ENCODE assay signal across 20 cellular contexts in genomic region chr7:149765399-149766121, GRCh38. TPM values are rescaled to one million over a fixed set of nuclear protein-coding genes. Genes with fewer than 3 reads are reported as not detected.
A peak's percentile ranks its signal among the peaks of the same experiment; 100 is the strongest.
DNase-seq lines count a peak whose midpoint lies in the region; ATAC-seq, FAIRE-seq and TF ChIP-seq lines count a peak whose summit lies in the region.
"Had no signal": no experiment of that assay in that cellular context is flagged by ENCODE, and none has a peak within 500 bp of the region (broad histone marks: within the 10 kb centered on the region; RNA-seq: fewer than 3 reads in every experiment).

No MANE protein-coding gene starts in this region.

- H3K27ac Mint-ChIP-seq in astrocyte (ENCODE audit: unreplicated experiment) (peak overlapping the region; percentile 47), osteocyte (ENCODE audit: unreplicated experiment) (no peak overlapping the region)
- H3K27ac Mint-ChIP-seq: activated naive CD4-positive, alpha-beta T cell treated with anti-CD3 and anti-CD28 coated beads, Interleukin-2, amount 50 U/mL, for 24 hours; activated T-cell treated with anti-CD3 and anti-CD28 coated beads, Interleukin-2, amount 50 U/mL, for 24 hours had no signal

- DNase-seq in astrocyte (ENCODE audit: low read depth) (no peak), osteocyte (ENCODE audit: extremely low spot score, unreplicated experiment) (peak; percentile 84), NCI-H524 (lab: John Stamatoyannopoulos, UW) (no peak), ovary (no peak), foreskin melanocyte (no peak)
- DNase-seq: activated T-cell treated with anti-CD3 and anti-CD28 coated beads, Interleukin-2, amount 50 U/mL, for 24 hours; dermis blood vessel endothelial cell; DND-41; erythroblast; kidney; NCI-H1417; transverse colon had no signal

- WGBS in ovary, 3 donors: 56 to 81% (median 59%) methylated on average over 76 of the region's 76 CpGs

- H3K9me3 Mint-ChIP-seq in astrocyte (ENCODE audit: unreplicated experiment) (peaks cover 21% of the 10 kb centered on the region), osteocyte (ENCODE audit: unreplicated experiment) (no peaks in the 10 kb centered on the region)
- H3K9me3 Mint-ChIP-seq: activated naive CD4-positive, alpha-beta T cell treated with anti-CD3 and anti-CD28 coated beads, Interleukin-2, amount 50 U/mL, for 24 hours; activated T-cell treated with anti-CD3 and anti-CD28 coated beads, Interleukin-2, amount 50 U/mL, for 24 hours had no signal

- FAIRE-seq in astrocyte (lab: Jason Lieb, UNC): no peak
- FAIRE-seq: kidney, TTC549 had no signal

- no peaks in the 10 kb centered on the region for H4K20me1 ChIP-seq in astrocyte (ENCODE audit: insufficient read depth, low read length)

- no peaks in the 10 kb centered on the region for H3K79me2 ChIP-seq in astrocyte (ENCODE audit: insufficient read depth, low read length)
- H3K79me2 ChIP-seq: parathyroid adenoma had no signal

- H3K9ac ChIP-seq in ES-I3 (ENCODE audit: low read depth, low read length) (peak overlapping the region; percentile 34; the same call in 1 of the 2 replicates), astrocyte (ENCODE audit: low read length) (no peak overlapping the region), iPS-18a (ENCODE audit: low read length) (no peak overlapping the region)
- H3K9ac ChIP-seq: parathyroid adenoma had no signal

- peak overlapping the region; percentile 19 for H3K4me2 ChIP-seq in astrocyte (ENCODE audit: low read length)

- H3K27me3 Mint-ChIP-seq in astrocyte (ENCODE audit: low read depth, unreplicated experiment) (peaks cover 84% of the 10 kb centered on the region), osteocyte (ENCODE audit: unreplicated experiment) (peaks cover 61% of the 10 kb centered on the region)
- H3K27me3 Mint-ChIP-seq: activated naive CD4-positive, alpha-beta T cell treated with anti-CD3 and anti-CD28 coated beads, Interleukin-2, amount 50 U/mL, for 24 hours; activated T-cell treated with anti-CD3 and anti-CD28 coated beads, Interleukin-2, amount 50 U/mL, for 24 hours had no signal

- no peaks in the 10 kb centered on the region for H3K9me3 ChIP-seq in ES-I3 (ENCODE audit: control insufficient read depth, insufficient read depth, low read length)
- H3K9me3 ChIP-seq in astrocyte (ENCODE audit: insufficient read depth, low read depth, low read length): no peaks in the 10 kb centered on the region
- H3K9me3 ChIP-seq in iPS-18a (ENCODE audit: control insufficient read depth, low read depth, low read length): no peaks in the 10 kb centered on the region
- H3K9me3 ChIP-seq in ovary: peaks cover 0 to 4% of the 10 kb centered on the region in 2 donors
- H3K9me3 ChIP-seq: body of pancreas, transverse colon had no signal

- TF ChIP-seq CTCF in astrocyte (IDR thresholded peaks at IDR 0.05; ENCODE audit: insufficient read depth, low read depth, low read length): no peak
- TF ChIP-seq CTCF in osteocyte (IDR thresholded peaks at IDR 0.05): no peak
- TF ChIP-seq CTCF in ovary (IDR thresholded peaks at IDR 0.05): no peak

- ATAC-seq in HG02970 (IDR thresholded peaks at IDR 0.05; ENCODE audit: low FRiP score, unreplicated experiment): no peak
- ATAC-seq: body of pancreas, Panc1 had no signal

- H3K4me1 ChIP-seq in ES-I3 (ENCODE audit: insufficient read depth, low read length): no peaks in the 10 kb centered on the region; the same call in 1 of the 2 replicates
- no peaks in the 10 kb centered on the region for H3K4me1 ChIP-seq in astrocyte (ENCODE audit: insufficient read depth, low read length)
- H3K4me1 ChIP-seq in iPS-18a (ENCODE audit: control insufficient read depth, low read depth, low read length): peaks cover 9% of the 10 kb centered on the region
- H3K4me1 ChIP-seq in ovary (ENCODE audit: insufficient read depth): no peaks in the 10 kb centered on the region
- H3K4me1 ChIP-seq: parathyroid adenoma, transverse colon had no signal

- H3K4me3 ChIP-seq in astrocyte (ENCODE audit: insufficient read depth, low read depth, low read length) (no peak overlapping the region), iPS-18a (ENCODE audit: low read length) (peak overlapping the region; percentile 46), ovary (no peak overlapping the region)
- H3K4me3 ChIP-seq: body of pancreas, transverse colon had no signal

- intact Hi-C loops in ovary (cut with DNase I): no loop called here

- TF ChIP-seq POLR2A in ovary (IDR thresholded peaks at IDR 0.05): no peak

- H3K36me3 ChIP-seq in ES-I3 (ENCODE audit: insufficient read depth, low read length): no peaks in the 10 kb centered on the region
- no peaks in the 10 kb centered on the region for H3K36me3 ChIP-seq in astrocyte (ENCODE audit: insufficient read depth, low read length)
- no peaks in the 10 kb centered on the region for H3K36me3 ChIP-seq in iPS-18a (ENCODE audit: control insufficient read depth, low read depth, low read length)
- no peaks in the 10 kb centered on the region for H3K36me3 ChIP-seq in ovary
- H3K36me3 ChIP-seq: transverse colon had no signal

- H3K4me1 Mint-ChIP-seq in astrocyte (ENCODE audit: low read depth, unreplicated experiment): peaks cover 5% of the 10 kb centered on the region
- peaks cover 10% of the 10 kb centered on the region for H3K4me1 Mint-ChIP-seq in osteocyte (ENCODE audit: unreplicated experiment)
- H3K4me1 Mint-ChIP-seq: activated naive CD4-positive, alpha-beta T cell treated with anti-CD3 and anti-CD28 coated beads, Interleukin-2, amount 50 U/mL, for 24 hours had no signal

- H3K4me3 Mint-ChIP-seq in astrocyte (ENCODE audit: unreplicated experiment) (peak overlapping the region; percentile 64), osteocyte (ENCODE audit: unreplicated experiment) (peak overlapping the region; percentile 49)
- H3K4me3 Mint-ChIP-seq: activated naive CD4-positive, alpha-beta T cell treated with anti-CD3 and anti-CD28 coated beads, Interleukin-2, amount 50 U/mL, for 24 hours; activated T-cell treated with anti-CD3 and anti-CD28 coated beads, Interleukin-2, amount 50 U/mL, for 24 hours had no signal

- H2AFZ ChIP-seq in astrocyte (ENCODE audit: low read depth, low read length): no peak overlapping the region
- H2AFZ ChIP-seq: parathyroid adenoma had no signal

- peaks cover 72% of the 10 kb centered on the region for H3K27me3 ChIP-seq in astrocyte (ENCODE audit: insufficient read depth, low read length)
- peaks cover 100% of the 10 kb centered on the region for H3K27me3 ChIP-seq in iPS-18a (ENCODE audit: control insufficient read depth, insufficient read depth, low read length)
- H3K27me3 ChIP-seq in ovary: no peaks in the 10 kb centered on the region
- H3K27me3 ChIP-seq: body of pancreas had no signal

- no peak for TF ChIP-seq EP300 in ovary (IDR thresholded peaks at IDR 0.05)

- H3K36me3 Mint-ChIP-seq in astrocyte (ENCODE audit: low read depth, unreplicated experiment) (peaks cover 31% of the 10 kb centered on the region), osteocyte (ENCODE audit: unreplicated experiment) (peaks cover 7% of the 10 kb centered on the region)

- no peak overlapping the region for H3K27ac ChIP-seq in astrocyte (ENCODE audit: low read depth, low read length)
- H3K27ac ChIP-seq in iPS-18a (ENCODE audit: low read length): no peak overlapping the region
- H3K27ac ChIP-seq in ovary: no peak overlapping the region
- H3K27ac ChIP-seq: body of pancreas, parathyroid adenoma, transverse colon had no signal

RNA-seq across cellular contexts. Expression of gene ZNF467, which starts 7.8 kb away (rescaled TPM):
- total RNA-seq in astrocyte (16.5 and 16.6 TPM in 2 replicates), osteocyte (3.4 and 4.4 TPM in 2 replicates), ovary (10 to 100 TPM in 5 of 7 donors, 1 to 10 TPM in 2; 4.2 to 23.7 (median 12.3) TPM)
- 1 to 10 TPM; 2.3 to 4.6 TPM for polyA plus RNA-seq in ovary
